ENCODE assay signal across 13 cellular contexts in the genomic region with DNA sequence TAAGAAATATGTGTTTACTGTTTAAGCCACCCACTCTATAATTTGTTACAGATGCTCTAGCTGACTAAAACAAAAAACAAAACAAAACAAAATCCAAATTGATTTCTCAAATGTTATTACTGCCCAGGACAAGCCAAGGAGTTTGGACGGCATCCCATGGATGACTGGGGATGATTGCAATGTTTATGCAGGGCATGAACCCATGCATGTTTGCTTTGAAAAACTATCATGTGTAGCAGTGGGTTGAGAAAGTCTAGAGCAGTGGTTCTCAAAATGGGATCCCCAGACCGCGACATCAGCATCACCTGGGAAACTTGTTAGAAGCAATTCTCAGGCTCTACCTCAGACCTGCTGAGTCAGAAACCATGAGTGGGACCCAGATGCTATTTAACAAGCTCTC.
"Had no signal": no experiment of that assay in that cellular context is flagged by ENCODE, and none has a peak within 500 bp of the region (broad histone marks: within the 10 kb centered on the region; RNA-seq: fewer than 3 reads in every experiment).

No MANE protein-coding gene starts in this region.

- H3K4me1 ChIP-seq: body of pancreas, parathyroid adenoma had no signal

- H3K27me3 ChIP-seq: body of pancreas had no signal

- H3K4me3 ChIP-seq: body of pancreas had no signal

- H3K36me3 Mint-ChIP-seq: stimulated activated effector memory CD8-positive, alpha-beta T cell treated with anti-CD3 and anti-CD28 coated beads, Interleukin-12 subunit alpha, Interleukin-12 subunit beta, amount 100 ng/mL, for 72 hours had no signal

- H3K27ac Mint-ChIP-seq: activated T-helper 2 cell treated with anti-CD3 and anti-CD28 coated beads, Interferon-gamma antibody, Interleukin-2, Interleukin-4, amounts not matched to agents 10 μg/mL and 5 μg/mL and 100 μg/mL, durations not matched to agents 14 hours and 24 hours and 36 hours; effector memory CD8-positive, alpha-beta T cell; stimulated activated effector memory CD8-positive, alpha-beta T cell treated with anti-CD3 and anti-CD28 coated beads, Interleukin-12 subunit alpha, Interleukin-12 subunit beta, amount 100 ng/mL, for 72 hours had no signal

- H2AFZ ChIP-seq: parathyroid adenoma had no signal

- H3K4me1 Mint-ChIP-seq: neural crest cell; stimulated activated effector memory CD8-positive, alpha-beta T cell treated with anti-CD3 and anti-CD28 coated beads, Interleukin-12 subunit alpha, Interleukin-12 subunit beta, amount 100 ng/mL, for 72 hours had no signal

- H3K9ac ChIP-seq: parathyroid adenoma had no signal

- H3K27me3 Mint-ChIP-seq: effector memory CD8-positive, alpha-beta T cell had no signal

- DNase-seq: activated naive CD4-positive, alpha-beta T cell treated with anti-CD3 and anti-CD28 coated beads, Interleukin-2, amount 50 U/mL, for 16 hours; body of pancreas; effector memory CD8-positive, alpha-beta T cell; foreskin melanocyte; head of caudate nucleus; left ventricle myocardium superior; small intestine; substantia nigra; trophoblast cell had no signal

- H3K79me2 ChIP-seq: parathyroid adenoma had no signal

- H3K4me3 Mint-ChIP-seq: effector memory CD8-positive, alpha-beta T cell; neural crest cell; stimulated activated effector memory CD8-positive, alpha-beta T cell treated with anti-CD3 and anti-CD28 coated beads, Interleukin-12 subunit alpha, Interleukin-12 subunit beta, amount 100 ng/mL, for 72 hours had no signal

- H3K27ac ChIP-seq: body of pancreas, parathyroid adenoma had no signal

- H3K9me3 ChIP-seq: body of pancreas had no signal
